ENCODE assay signal across 7 cellular contexts in the genomic region with DNA sequence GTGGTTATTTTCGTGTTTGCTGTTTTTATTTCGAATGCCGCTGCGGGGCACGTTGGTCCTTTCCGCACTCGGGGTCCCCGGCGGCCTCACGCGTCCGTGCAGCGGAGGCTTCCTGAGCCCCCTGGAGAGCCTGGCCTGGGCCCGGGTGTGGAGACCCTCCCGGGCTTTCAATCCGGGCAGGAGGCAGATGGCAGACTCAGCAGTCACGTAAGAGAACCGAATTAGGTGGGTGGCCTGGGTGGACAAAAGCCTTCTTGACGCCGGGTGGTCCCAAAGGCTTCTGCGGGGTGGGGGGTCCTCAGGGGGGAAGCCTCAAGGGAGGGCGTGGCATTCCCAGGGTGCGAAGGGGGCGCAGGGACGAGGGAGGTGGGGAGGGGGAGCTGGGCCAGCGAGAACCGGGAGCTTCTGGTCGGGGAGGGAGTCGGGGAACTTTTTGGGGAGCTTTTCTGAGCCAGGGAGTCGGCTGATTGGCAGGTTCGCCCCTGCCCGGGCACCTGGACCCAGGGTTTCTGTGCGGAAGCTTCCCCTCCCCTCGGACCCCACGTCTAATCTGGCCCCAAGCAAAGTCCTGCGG. TPM values are rescaled to one million over a fixed set of nuclear protein-coding genes. Genes with fewer than 3 reads are reported as not detected.
A peak's percentile ranks its signal among the peaks of the same experiment; 100 is the strongest.
DNase-seq lines count a peak whose midpoint lies in the region; TF ChIP-seq lines count a peak whose summit lies in the region.
"Had no signal": no experiment of that assay in that cellular context is flagged by ENCODE, and none has a peak within 500 bp of the region (broad histone marks: within the 10 kb centered on the region; RNA-seq: fewer than 3 reads in every experiment).

No MANE protein-coding gene starts in this region.

- H3K36me3 ChIP-seq in colonic mucosa (no peaks in the 10 kb centered on the region), prostate gland (no peaks in the 10 kb centered on the region)

- TF ChIP-seq POLR2A in prostate gland (IDR thresholded peaks at IDR 0.05) = no peak

- H3K27me3 ChIP-seq in colonic mucosa (peaks cover 14% of the 10 kb centered on the region), prostate gland (replicated peaks; ENCODE audit: insufficient read depth) (no peaks in the 10 kb centered on the region)

- H3K4me1 ChIP-seq in colonic mucosa = peaks cover 21% of the 10 kb centered on the region
- H3K4me1 ChIP-seq in prostate gland (replicated peaks) = peaks cover 9% of the 10 kb centered on the region

- peak overlapping the region; percentile 91 for H3K27ac ChIP-seq in colonic mucosa
- H3K27ac ChIP-seq in prostate gland = peak overlapping the region; percentile 94 to 95

- DNase-seq in HuH-7.5 (ENCODE audit: low spot score) (peak; percentile 52), colonic mucosa (peak; percentile 30), prostate gland (ENCODE audit: low spot score) (no peak), NCI-H1048 (lab: John Stamatoyannopoulos, UW) (no peak), NCI-H1694 (lab: John Stamatoyannopoulos, UW) (no peak), SKM-1 treated with dmso at 0.1 percent for 144 hours (lab: John Stamatoyannopoulos, UW; ENCODE audit: unreplicated experiment) (no peak)

- H3K9me3 ChIP-seq in colonic mucosa (no peaks in the 10 kb centered on the region), prostate gland (no peaks in the 10 kb centered on the region)

- intact Hi-C loops in colonic mucosa (cut with DNase I) = no loop called here
- intact Hi-C loops in prostate gland (cut with DNase I) = no loop called here

- 1% methylated on average over 36 of the region's 36 CpGs for WGBS in prostate gland

- H3K4me3 ChIP-seq in colonic mucosa (peak overlapping the region; percentile 54), prostate gland (peak overlapping the region; percentile 59 to 71)

- H3K9ac ChIP-seq in colonic mucosa (ENCODE audit: low read depth in 2 of 2, low read length in 2 of 2) = peak overlapping the region; percentile 46 to 73

- TF ChIP-seq CTCF in colonic mucosa (IDR thresholded peaks at IDR 0.05) (no peak), prostate gland (IDR thresholded peaks at IDR 0.05) (no peak)

RNA-seq across cellular contexts. Expression of a gene that starts 1.2 kb away (rescaled TPM):
- total RNA-seq in colonic mucosa (10 to 100 TPM; 30.5 to 47.3 TPM), prostate gland (10 to 100 TPM; 45.8 to 82.6 TPM)

RNA-seq across cellular contexts. Expression of a gene that starts 12.2 kb away (rescaled TPM):
- 10 to 100 TPM; 21.9 to 25.2 TPM for total RNA-seq in colonic mucosa
- total RNA-seq in prostate gland = 10 to 100 TPM; 22.3 to 27.2 TPM

RNA-seq across cellular contexts. Expression of a gene that starts 18.8 kb away (rescaled TPM):
- total RNA-seq in colonic mucosa (100 to 1,000 TPM in 1 of 2 donors, 10 to 100 TPM in 1; 68.1 to 106 TPM), prostate gland (10 to 100 TPM; 87.7 to 92.4 TPM)

RNA-seq across cellular contexts. Expression of a gene that starts 19.3 kb away (rescaled TPM):
- not detected for total RNA-seq in colonic mucosa
- 1 to 10 TPM in 1 of 2 donors, under 1 TPM in 1; 0.80 to 3.9 TPM for total RNA-seq in prostate gland
- total RNA-seq: LHCN-M2 had no signal

RNA-seq across cellular contexts. Expression of a gene that starts 34.9 kb away (rescaled TPM):
- total RNA-seq in colonic mucosa (under 1 TPM; 0.61 to 0.64 TPM), prostate gland (1 to 10 TPM; 1.4 to 6.4 TPM)

Comparison
In these comparisons a context has a peak if more than half of its experiments do, and no peak if none do; other contexts are left out.
1. DNase-seq: peak in HuH-7.5 (single experiment) and colonic mucosa (single experiment); none in prostate gland (single experiment), NCI-H1048 (single experiment), NCI-H1694 (single experiment) and SKM-1 treated with dmso at 0.1 percent for 144 hours (single experiment).